In the genomic region with DNA sequence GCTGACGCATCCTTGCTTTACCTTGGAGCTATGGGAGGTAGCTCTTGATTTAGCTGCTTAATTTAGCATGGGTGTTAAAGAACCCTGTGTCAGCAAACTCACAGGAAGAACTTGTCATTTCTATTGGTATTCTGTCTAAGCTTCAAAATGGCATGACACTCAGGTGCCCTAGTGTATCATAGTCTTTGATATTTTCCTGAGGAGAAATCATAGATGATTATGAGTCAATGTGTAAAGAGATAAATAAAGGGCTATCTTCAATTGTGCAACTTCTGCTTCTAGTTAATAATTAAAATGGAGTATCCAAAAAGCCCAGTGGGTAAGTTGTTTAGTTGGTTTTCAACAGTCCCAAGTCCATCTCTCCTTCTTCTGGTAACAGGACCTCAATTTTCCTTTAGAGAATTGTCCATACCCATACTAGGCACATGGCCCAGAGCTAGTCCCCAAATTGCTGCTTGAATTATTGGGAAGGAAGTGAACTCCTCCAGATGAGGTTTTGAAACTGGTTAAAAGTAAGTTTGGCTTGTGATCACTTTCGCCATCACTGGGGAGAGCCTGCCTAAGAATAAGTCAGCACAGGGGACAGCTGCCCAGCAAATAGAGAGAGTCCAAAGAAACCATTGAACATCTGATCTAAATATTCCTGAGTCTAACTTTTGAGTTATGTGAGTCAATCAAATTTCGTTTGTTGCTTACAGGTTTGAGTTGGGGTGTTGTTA, we compare ENCODE assay signal across 1 cellular context.
TF ChIP-seq lines count a peak whose summit lies in the region.

No MANE protein-coding gene starts in this region.

TF ChIP-seq in HepG2, 621 proteins besides CTCF, POLR2A, EP300 and RAD21 (continued from another document and continues in another):
- TF ChIP-seq ZBTB21 (CRISPR knock-in tag; IDR thresholded peaks at IDR 0.05) (no peak), ZNF451 (CRISPR knock-in tag; IDR thresholded peaks at IDR 0.05) (no peak), ZNF816 (CRISPR knock-in tag; IDR thresholded peaks at IDR 0.05; ENCODE audit: borderline replicate concordance) (no peak), ZNF891 (CRISPR knock-in tag; IDR thresholded peaks at IDR 0.05) (no peak), TEAD3 (CRISPR knock-in tag; optimal IDR thresholded peaks at IDR 0.05; ENCODE audit: borderline replicate concordance) (no peak), XBP1 (CRISPR knock-in tag; IDR thresholded peaks at IDR 0.05) (no peak), ZNF20 (CRISPR knock-in tag; IDR thresholded peaks at IDR 0.05) (no peak), ZMAT3 (CRISPR knock-in tag; conservative IDR thresholded peaks at IDR 0.05) (no peak; the same call in 1 of the 2 replicates), ZSCAN31 (CRISPR knock-in tag; IDR thresholded peaks at IDR 0.05; ENCODE audit: low read depth) (no peak), HMGA1 (CRISPR knock-in tag; conservative IDR thresholded peaks at IDR 0.05) (no peak), ZNF160 (CRISPR knock-in tag; IDR thresholded peaks at IDR 0.05) (no peak), AHDC1 (CRISPR knock-in tag; IDR thresholded peaks at IDR 0.05; ENCODE audit: borderline replicate concordance) (peak; percentile 75; the same call in 1 of the 2 replicates), CCDC6 (CRISPR knock-in tag; IDR thresholded peaks at IDR 0.05) (no peak), CEBPB (IDR thresholded peaks at IDR 0.05; ENCODE audit: borderline replicate concordance, low read depth, low read length) (peak; percentile 97), ZNF350 (CRISPR knock-in tag; IDR thresholded peaks at IDR 0.05; ENCODE audit: borderline replicate concordance, low read depth) (no peak), ZNF101 (CRISPR knock-in tag; IDR thresholded peaks at IDR 0.05; ENCODE audit: borderline replicate concordance, low read depth) (no peak), KAT7 (CRISPR knock-in tag; IDR thresholded peaks at IDR 0.05; ENCODE audit: borderline replicate concordance) (no peak), NR3C1 (CRISPR knock-in tag; IDR thresholded peaks at IDR 0.05) (no peak), HOXA3 (CRISPR knock-in tag; IDR thresholded peaks at IDR 0.05) (no peak; the same call in 1 of the 2 replicates), SIX4 (CRISPR knock-in tag; IDR thresholded peaks at IDR 0.05) (peak; percentile 62; the same call in 1 of the 2 replicates), ZHX2 (IDR thresholded peaks at IDR 0.05; ENCODE audit: low read depth) (no peak), ZHX2 (CRISPR knock-in tag; IDR thresholded peaks at IDR 0.05; ENCODE audit: borderline replicate concordance) (no peak), MYNN (CRISPR knock-in tag; IDR thresholded peaks at IDR 0.05; ENCODE audit: low read depth) (no peak), DNMT3B (CRISPR knock-in tag; conservative IDR thresholded peaks at IDR 0.05) (peak; percentile 55; the same call in 1 of the 2 replicates), LCORL (IDR thresholded peaks at IDR 0.05) (peak; percentile 75; the same call in 1 of the 2 replicates), LCORL (CRISPR knock-in tag; IDR thresholded peaks at IDR 0.05) (peak; percentile 62; the same call in 1 of the 2 replicates), POLR2AphosphoS2 (IDR thresholded peaks at IDR 0.05; ENCODE audit: low read depth, low read length) (no peak), JUND (CRISPR knock-in tag; IDR thresholded peaks at IDR 0.05) (peak; percentile 66), NCOA2 (CRISPR knock-in tag; IDR thresholded peaks at IDR 0.05) (peak; percentile 94), FOXK1 (CRISPR knock-in tag; IDR thresholded peaks at IDR 0.05; ENCODE audit: borderline replicate concordance, low read depth) (0 out of 2 replicates have a peak, but pooled peaks have one; percentile 23), KMT2A (CRISPR knock-in tag; IDR thresholded peaks at IDR 0.05) (0 out of 2 replicates have a peak, but pooled peaks have one; percentile 12)
- TF ChIP-seq, protein P1, sequence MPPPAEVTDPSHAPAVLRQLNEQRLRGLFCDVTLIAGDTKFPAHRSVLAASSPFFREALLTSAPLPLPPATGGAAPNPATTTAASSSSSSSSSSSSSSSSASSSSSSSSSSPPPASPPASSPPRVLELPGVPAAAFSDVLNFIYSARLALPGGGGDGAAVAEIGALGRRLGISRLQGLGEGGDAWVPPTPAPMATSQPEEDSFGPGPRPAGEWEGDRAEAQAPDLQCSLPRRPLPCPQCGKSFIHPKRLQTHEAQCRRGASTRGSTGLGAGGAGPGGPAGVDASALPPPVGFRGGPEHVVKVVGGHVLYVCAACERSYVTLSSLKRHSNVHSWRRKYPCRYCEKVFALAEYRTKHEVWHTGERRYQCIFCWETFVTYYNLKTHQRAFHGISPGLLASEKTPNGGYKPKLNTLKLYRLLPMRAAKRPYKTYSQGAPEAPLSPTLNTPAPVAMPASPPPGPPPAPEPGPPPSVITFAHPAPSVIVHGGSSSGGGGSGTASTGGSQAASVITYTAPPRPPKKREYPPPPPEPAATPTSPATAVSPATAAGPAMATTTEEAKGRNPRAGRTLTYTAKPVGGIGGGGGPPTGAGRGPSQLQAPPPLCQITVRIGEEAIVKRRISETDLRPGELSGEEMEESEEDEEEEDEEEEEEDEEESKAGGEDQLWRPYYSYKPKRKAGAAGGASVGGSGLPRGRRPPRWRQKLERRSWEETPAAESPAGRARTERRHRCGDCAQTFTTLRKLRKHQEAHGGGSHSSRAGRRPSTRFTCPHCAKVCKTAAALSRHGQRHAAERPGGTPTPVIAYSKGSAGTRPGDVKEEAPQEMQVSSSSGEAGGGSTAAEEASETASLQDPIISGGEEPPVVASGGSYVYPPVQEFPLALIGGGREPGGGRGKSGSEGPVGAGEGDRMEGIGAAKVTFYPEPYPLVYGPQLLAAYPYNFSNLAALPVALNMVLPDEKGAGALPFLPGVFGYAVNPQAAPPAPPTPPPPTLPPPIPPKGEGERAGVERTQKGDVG (CRISPR knock-in tag; IDR thresholded peaks at IDR 0.05; ENCODE audit: borderline replicate concordance): no peak; the same call in 1 of the 2 replicates
- TF ChIP-seq, protein P2, sequence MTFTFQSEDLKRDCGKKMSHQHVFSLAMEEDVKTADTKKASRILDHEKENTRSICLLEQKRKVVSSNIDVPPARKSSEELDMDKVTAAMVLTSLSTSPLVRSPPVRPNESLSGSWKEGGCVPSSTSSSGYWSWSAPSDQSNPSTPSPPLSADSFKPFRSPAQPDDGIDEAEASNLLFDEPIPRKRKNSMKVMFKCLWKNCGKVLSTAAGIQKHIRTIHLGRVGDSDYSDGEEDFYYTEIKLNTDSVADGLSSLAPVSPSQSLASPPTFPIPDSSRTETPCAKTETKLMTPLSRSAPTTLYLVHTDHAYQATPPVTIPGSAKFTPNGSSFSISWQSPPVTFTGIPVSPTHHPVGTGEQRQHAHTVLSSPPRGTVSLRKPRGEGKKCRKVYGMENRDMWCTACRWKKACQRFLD (CRISPR knock-in tag; IDR thresholded peaks at IDR 0.05; ENCODE audit: borderline replicate concordance): peak; percentile 22; the same call in 1 of the 2 replicates
- TF ChIP-seq, protein P3, sequence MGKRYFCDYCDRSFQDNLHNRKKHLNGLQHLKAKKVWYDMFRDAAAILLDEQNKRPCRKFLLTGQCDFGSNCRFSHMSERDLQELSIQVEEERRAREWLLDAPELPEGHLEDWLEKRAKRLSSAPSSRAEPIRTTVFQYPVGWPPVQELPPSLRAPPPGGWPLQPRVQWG (CRISPR knock-in tag; IDR thresholded peaks at IDR 0.05; ENCODE audit: borderline replicate concordance, low read depth): no peak
- TF ChIP-seq, protein P4, sequence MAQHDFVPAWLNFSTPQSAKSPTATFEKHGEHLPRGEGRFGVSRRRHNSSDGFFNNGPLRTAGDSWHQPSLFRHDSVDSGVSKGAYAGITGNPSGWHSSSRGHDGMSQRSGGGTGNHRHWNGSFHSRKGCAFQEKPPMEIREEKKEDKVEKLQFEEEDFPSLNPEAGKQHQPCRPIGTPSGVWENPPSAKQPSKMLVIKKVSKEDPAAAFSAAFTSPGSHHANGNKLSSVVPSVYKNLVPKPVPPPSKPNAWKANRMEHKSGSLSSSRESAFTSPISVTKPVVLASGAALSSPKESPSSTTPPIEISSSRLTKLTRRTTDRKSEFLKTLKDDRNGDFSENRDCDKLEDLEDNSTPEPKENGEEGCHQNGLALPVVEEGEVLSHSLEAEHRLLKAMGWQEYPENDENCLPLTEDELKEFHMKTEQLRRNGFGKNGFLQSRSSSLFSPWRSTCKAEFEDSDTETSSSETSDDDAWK (CRISPR knock-in tag; IDR thresholded peaks at IDR 0.05): no peak
- TF ChIP-seq, protein P5, sequence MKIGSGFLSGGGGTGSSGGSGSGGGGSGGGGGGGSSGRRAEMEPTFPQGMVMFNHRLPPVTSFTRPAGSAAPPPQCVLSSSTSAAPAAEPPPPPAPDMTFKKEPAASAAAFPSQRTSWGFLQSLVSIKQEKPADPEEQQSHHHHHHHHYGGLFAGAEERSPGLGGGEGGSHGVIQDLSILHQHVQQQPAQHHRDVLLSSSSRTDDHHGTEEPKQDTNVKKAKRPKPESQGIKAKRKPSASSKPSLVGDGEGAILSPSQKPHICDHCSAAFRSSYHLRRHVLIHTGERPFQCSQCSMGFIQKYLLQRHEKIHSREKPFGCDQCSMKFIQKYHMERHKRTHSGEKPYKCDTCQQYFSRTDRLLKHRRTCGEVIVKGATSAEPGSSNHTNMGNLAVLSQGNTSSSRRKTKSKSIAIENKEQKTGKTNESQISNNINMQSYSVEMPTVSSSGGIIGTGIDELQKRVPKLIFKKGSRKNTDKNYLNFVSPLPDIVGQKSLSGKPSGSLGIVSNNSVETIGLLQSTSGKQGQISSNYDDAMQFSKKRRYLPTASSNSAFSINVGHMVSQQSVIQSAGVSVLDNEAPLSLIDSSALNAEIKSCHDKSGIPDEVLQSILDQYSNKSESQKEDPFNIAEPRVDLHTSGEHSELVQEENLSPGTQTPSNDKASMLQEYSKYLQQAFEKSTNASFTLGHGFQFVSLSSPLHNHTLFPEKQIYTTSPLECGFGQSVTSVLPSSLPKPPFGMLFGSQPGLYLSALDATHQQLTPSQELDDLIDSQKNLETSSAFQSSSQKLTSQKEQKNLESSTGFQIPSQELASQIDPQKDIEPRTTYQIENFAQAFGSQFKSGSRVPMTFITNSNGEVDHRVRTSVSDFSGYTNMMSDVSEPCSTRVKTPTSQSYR (CRISPR knock-in tag; IDR thresholded peaks at IDR 0.05; ENCODE audit: borderline replicate concordance): no peak
